1 cellular context compared by ENCODE assay signal in genomic region chr7:17706734-17707133, GRCh38.
TF ChIP-seq lines count a peak whose summit lies in the region.

No MANE protein-coding gene starts in this region.

TF ChIP-seq in HCT116, 20 proteins besides CTCF, POLR2A, EP300 and RAD21 (continued from another document):
- TF ChIP-seq ZBTB33 (IDR thresholded peaks at IDR 0.05; ENCODE audit: extremely low read depth, insufficient replicate concordance, low read length) = no peak
- no peak for TF ChIP-seq JUND (IDR thresholded peaks at IDR 0.05)
- TF ChIP-seq YY1 (IDR thresholded peaks at IDR 0.05; ENCODE audit: extremely low read depth, insufficient replicate concordance, low read depth, low read length) = no peak
- no peak for TF ChIP-seq ZFX (IDR thresholded peaks at IDR 0.05)
- no peak for TF ChIP-seq SRF (IDR thresholded peaks at IDR 0.05; ENCODE audit: low read depth)
